ENCODE assay signal across 6 cellular contexts in genomic region chr5:181205402-181205734, GRCh38.
DNase-seq lines count a peak whose midpoint lies in the region; ATAC-seq and TF ChIP-seq lines count a peak whose summit lies in the region.

No MANE protein-coding gene starts in this region.

- H3K27me3 Mint-ChIP-seq in nephron progenitor cell (ENCODE audit: low read depth, poor library complexity) = peaks cover 87% of the 10 kb centered on the region

- H3K27ac Mint-ChIP-seq in nephron progenitor cell = no peak overlapping the region

- peak overlapping the region; percentile 69 for H3K4me3 ChIP-seq in brain microvascular endothelial cell (ENCODE audit: low read depth, low read length)

- TF ChIP-seq CTCF in GM20000 (IDR thresholded peaks at IDR 0.05; ENCODE audit: extremely low read depth, missing control alignments) (no peak), brain microvascular endothelial cell (IDR thresholded peaks at IDR 0.05; ENCODE audit: low read depth, low read length, missing control alignments) (no peak), nephron progenitor cell (IDR thresholded peaks at IDR 0.05) (no peak)

- DNase-seq in GM20000 (ENCODE audit: low spot score) = peak; percentile 22
- DNase-seq in brain microvascular endothelial cell = no peak
- DNase-seq in nephron progenitor cell = no peak
- no peak for DNase-seq in GDM1 (lab: John Stamatoyannopoulos, UW)
- DNase-seq in NCI-H1930 (lab: John Stamatoyannopoulos, UW) = no peak

- no peaks in the 10 kb centered on the region for H3K27me3 ChIP-seq in brain microvascular endothelial cell (replicated peaks)

- peaks cover 20% of the 10 kb centered on the region for H3K9me3 Mint-ChIP-seq in nephron progenitor cell

- H3K36me3 ChIP-seq in brain microvascular endothelial cell (replicated peaks) = no peaks in the 10 kb centered on the region

- H3K27ac ChIP-seq in brain microvascular endothelial cell = no peak overlapping the region

- in situ Hi-C loops in brain microvascular endothelial cell (cut with HindIII; ENCODE audit: low pct_ligation_motif_present, low sequenced_read_pairs) = no loop called here

- no peaks in the 10 kb centered on the region for H3K36me3 Mint-ChIP-seq in nephron progenitor cell (ENCODE audit: low read depth)

- ATAC-seq in GM21390 (IDR thresholded peaks at IDR 0.05; ENCODE audit: unreplicated experiment) = no peak

- H3K4me1 Mint-ChIP-seq in nephron progenitor cell = peaks cover 25% of the 10 kb centered on the region

- H3K4me3 Mint-ChIP-seq in nephron progenitor cell = peak overlapping the region; percentile 93
